Comparison of ENCODE assay signal across 17 cellular contexts in the genomic region with DNA sequence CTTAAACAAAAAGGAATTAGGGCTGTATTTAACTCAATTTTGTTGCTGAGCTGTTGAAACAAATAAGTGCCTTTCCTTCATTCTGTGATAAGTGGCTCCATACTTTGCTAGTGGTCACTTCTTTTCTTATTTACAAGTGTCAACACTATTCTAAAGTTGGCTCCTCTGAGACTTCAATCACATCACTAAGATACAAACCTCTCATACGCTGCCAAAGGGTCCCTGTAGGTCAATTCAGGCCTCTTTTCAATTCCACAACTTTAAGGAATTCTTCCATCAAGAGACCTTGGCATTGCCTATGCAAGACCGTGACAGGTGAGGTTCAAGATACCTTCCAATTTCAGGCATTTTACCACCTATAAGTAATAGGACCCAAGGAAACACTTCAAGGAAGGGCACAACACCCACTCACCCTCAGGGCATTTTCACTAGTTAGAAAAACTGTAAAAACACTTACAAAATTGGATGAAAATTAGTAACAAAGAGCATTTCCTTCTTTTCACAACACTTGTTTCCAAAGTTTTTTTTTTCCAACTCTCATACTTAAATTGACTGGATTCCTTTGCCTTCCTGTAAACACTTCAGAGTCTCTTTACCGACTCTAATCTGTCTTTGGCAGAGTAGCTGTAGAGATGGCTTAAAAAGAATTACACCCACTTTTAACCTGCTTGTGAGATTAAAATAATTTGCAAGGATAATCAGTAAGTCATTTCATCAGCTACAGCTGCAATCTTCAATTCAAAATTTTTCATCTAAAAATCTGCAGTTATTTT. TPM values are rescaled to one million over a fixed set of nuclear protein-coding genes. Genes with fewer than 3 reads are reported as not detected.
DNase-seq lines count a peak whose midpoint lies in the region; ATAC-seq and FAIRE-seq lines count a peak whose summit lies in the region.
"Had no signal": no experiment of that assay in that cellular context is flagged by ENCODE, and none has a peak within 500 bp of the region (broad histone marks: within the 10 kb centered on the region; RNA-seq: fewer than 3 reads in every experiment).

No MANE protein-coding gene starts in this region.

- H3K4me1 Mint-ChIP-seq in activated naive CD4-positive, alpha-beta T cell treated with anti-CD3 and anti-CD28 coated beads, Interleukin-2, amount 50 U/mL, for 24 hours: peaks cover 29% of the 10 kb centered on the region

- no peak for ATAC-seq in GM18861 (IDR thresholded peaks at IDR 0.05; ENCODE audit: unreplicated experiment)

- H3K9me3 ChIP-seq in subcutaneous abdominal adipose tissue (ENCODE audit: control insufficient read depth in 5 of 5, low read length in 5 of 5) (no peaks in the 10 kb centered on the region), small intestine (ENCODE audit: control insufficient read depth, low read depth) (no peaks in the 10 kb centered on the region)
- H3K9me3 ChIP-seq: vagina had no signal

- no peak for FAIRE-seq in small intestine (lab: Jason Lieb, UNC)
- FAIRE-seq: bronchial epithelial cell, TTC549 had no signal

- H3K36me3 ChIP-seq in subcutaneous abdominal adipose tissue (ENCODE audit: control insufficient read depth in 5 of 5, insufficient read depth in 5 of 5, low read length in 5 of 5) (peaks cover 2 to 9% (median 5%) of the 10 kb centered on the region in 5 donors), small intestine (ENCODE audit: control insufficient read depth in 2 of 2, insufficient read depth in 2 of 2, low read length in 2 of 2) (peaks cover 0 to 3% of the 10 kb centered on the region in 2 donors)

- H3K27ac Mint-ChIP-seq in activated naive CD4-positive, alpha-beta T cell treated with anti-CD3 and anti-CD28 coated beads, Interleukin-2, amount 50 U/mL, for 24 hours: peak overlapping the region; percentile 41

- H3K9me3 Mint-ChIP-seq in activated naive CD4-positive, alpha-beta T cell treated with anti-CD3 and anti-CD28 coated beads, Interleukin-2, amount 50 U/mL, for 24 hours: no peaks in the 10 kb centered on the region

- no peak overlapping the region for H3K9ac ChIP-seq in subcutaneous abdominal adipose tissue (ENCODE audit: low read length in 5 of 5)

- no peaks in the 10 kb centered on the region for H3K27me3 ChIP-seq in subcutaneous abdominal adipose tissue (ENCODE audit: control insufficient read depth in 5 of 5, insufficient read depth in 4 of 5, low read length in 5 of 5)
- H3K27me3 ChIP-seq in small intestine (ENCODE audit: control insufficient read depth in 2 of 2, insufficient read depth in 2 of 2, low read length in 2 of 2): no peaks in the 10 kb centered on the region
- H3K27me3 ChIP-seq: hepatocyte, vagina had no signal

- H3K4me1 ChIP-seq in subcutaneous abdominal adipose tissue (ENCODE audit: control insufficient read depth in 5 of 5, insufficient read depth in 5 of 5, low read length in 5 of 5): peaks cover 0 to 15% (median 0%) of the 10 kb centered on the region in 5 donors
- no peaks in the 10 kb centered on the region for H3K4me1 ChIP-seq in small intestine (ENCODE audit: control insufficient read depth in 2 of 2, insufficient read depth in 1 of 2, low read depth in 1 of 2, low read length in 1 of 2)

- peak overlapping the region; percentile 39 for H3K27ac ChIP-seq in subcutaneous abdominal adipose tissue (ENCODE audit: low read depth, low read length)
- no peak overlapping the region for H3K27ac ChIP-seq in small intestine (ENCODE audit: low read depth in 1 of 2, low read length in 1 of 2)
- H3K27ac ChIP-seq: hepatocyte, vagina had no signal

- H3K4me3 ChIP-seq in subcutaneous abdominal adipose tissue (ENCODE audit: low read depth in 1 of 5, low read length in 5 of 5) (no peak overlapping the region), small intestine (ENCODE audit: low read depth in 1 of 2, low read length in 2 of 2) (no peak overlapping the region)
- H3K4me3 ChIP-seq: hepatocyte, vagina had no signal

- 68 to 87% (median 86%) methylated on average over 3 of the region's 3 CpGs for whole genome bisulfite sequencing in small intestine, 3 donors

- no peak overlapping the region for H3K4me3 Mint-ChIP-seq in activated naive CD4-positive, alpha-beta T cell treated with anti-CD3 and anti-CD28 coated beads, Interleukin-2, amount 50 U/mL, for 24 hours

- no peaks in the 10 kb centered on the region for H3K27me3 Mint-ChIP-seq in activated naive CD4-positive, alpha-beta T cell treated with anti-CD3 and anti-CD28 coated beads, Interleukin-2, amount 50 U/mL, for 24 hours

- DNase-seq in activated naive CD4-positive, alpha-beta T cell (lab: John Stamatoyannopoulos, UW): no peak
- DNase-seq in NCI-H82 treated with DMSO at 0.1 percent for 48 hours (lab: John Stamatoyannopoulos, UW; ENCODE audit: unreplicated experiment) (peak; percentile 24), cerebellar cortex (ENCODE audit: low spot score) (peak; percentile 75), NCI-H1694 treated with DMSO at 0.1 percent for 48 hours (lab: John Stamatoyannopoulos, UW) (no peak), small intestine (no peak)
- DNase-seq: KG1; NCI-H1105; NCI-H226; posterior cingulate gyrus; stimulated activated naive CD4-positive, alpha-beta T cell had no signal

- H3K36me3 Mint-ChIP-seq in activated naive CD4-positive, alpha-beta T cell treated with anti-CD3 and anti-CD28 coated beads, Interleukin-2, amount 50 U/mL, for 24 hours: peaks cover 11% of the 10 kb centered on the region

RNA-seq across cellular contexts. Expression of a gene that starts 24.5 kb away (rescaled TPM):
- 100 to 1,000 TPM in 2 of 3 donors, 10 to 100 TPM in 1; 90.8 to 194 (median 113) TPM for polyA plus RNA-seq in small intestine

Comparison
In these comparisons a context has a peak if more than half of its experiments do, and no peak if none do; other contexts are left out.
1. DNase-seq: peak in NCI-H82 treated with DMSO at 0.1 percent for 48 hours (single experiment) and cerebellar cortex (single experiment); none in activated naive CD4-positive, alpha-beta T cell (0 of 4), NCI-H1694 treated with DMSO at 0.1 percent for 48 hours (single experiment) and small intestine (single experiment).